Comparison of ENCODE assay signal across 25 cellular contexts in the genomic region with DNA sequence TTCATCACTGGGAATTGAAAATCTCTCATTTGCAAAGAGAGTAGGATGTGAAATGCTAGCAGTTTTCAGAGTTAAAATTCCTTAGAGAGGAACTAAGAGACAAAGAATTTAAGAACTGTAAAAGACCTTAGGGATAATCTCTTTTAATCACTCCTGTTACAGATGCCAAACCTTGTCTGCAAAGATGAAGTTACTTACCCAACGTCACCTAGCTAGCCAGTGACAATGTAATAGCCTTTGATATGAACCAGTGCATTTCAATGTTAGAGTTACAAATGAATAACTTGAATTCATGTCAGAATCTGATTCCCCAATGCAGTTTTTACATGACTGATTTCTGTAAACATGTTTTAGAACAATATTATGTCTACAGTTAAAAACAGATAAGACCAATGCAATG.
"Had no signal": no experiment of that assay in that cellular context is flagged by ENCODE, and none has a peak within 500 bp of the region (broad histone marks: within the 10 kb centered on the region; RNA-seq: fewer than 3 reads in every experiment).

No MANE protein-coding gene starts in this region.

- H3K36me3 ChIP-seq: brain microvascular endothelial cell, WERI-Rb-1 had no signal

- DNase-seq: activated B cell treated with CpG ODN at 0.5 μM for 24 hours; activated CD4-positive, alpha-beta T cell treated with anti-CD3 and anti-CD28 coated beads for 48 hours; activated CD4-positive, alpha-beta T cell treated with anti-CD3 and anti-CD28 coated beads, Interleukin-2, amount 50 U/mL, for 1 hour; activated CD4-positive, alpha-beta T cell treated with anti-CD3 and anti-CD28 coated beads, Interleukin-2, amount 50 U/mL, for 48 hours; activated CD8-positive, alpha-beta memory T cell treated with anti-CD3 and anti-CD28 coated beads for 24 hours; activated CD8-positive, alpha-beta T cell treated with anti-CD3 and anti-CD28 coated beads for 36 hours; activated effector memory CD4-positive, alpha-beta T cell treated with Interleukin-2 at 50 U/mL for 16 hours; activated gamma-delta T cell treated with Interleukin-2 at 50 U/mL for 16 hours; activated naive CD4-positive, alpha-beta T cell treated with anti-CD3 and anti-CD28 coated beads, Interleukin-2, amount 50 U/mL, for 16 hours; activated naive CD4-positive, alpha-beta T cell treated with Interleukin-2 at 50 U/mL for 16 hours; activated T-cell treated with anti-CD3 and anti-CD28 coated beads, Interleukin-2, amount 50 U/mL, for 4 hours; amniotic stem cell; anterior cingulate cortex; brain microvascular endothelial cell; dorsolateral prefrontal cortex; effector memory CD4-positive, alpha-beta T cell; foreskin fibroblast; head of caudate nucleus; T-helper 17 cell; T1000; WERI-Rb-1 had no signal

- H3K27ac ChIP-seq: brain microvascular endothelial cell, coronary artery, WERI-Rb-1 had no signal

- ATAC-seq: activated CD4-positive, CD25-positive, alpha-beta regulatory T cell treated with anti-CD3 and anti-CD28 coated beads, Interleukin-2, amount 50 U/mL, for 24 hours; activated CD8-positive, alpha-beta T cell treated with anti-CD3 and anti-CD28 coated beads for 36 hours; activated T-cell treated with anti-CD3 and anti-CD28 coated beads, Interleukin-2, amount 50 U/mL, for 4 hours; activated T-helper 17 cell treated with anti-CD3 and anti-CD28 coated beads, Interleukin-2, amount 50 U/mL, for 72 hours; esophagus mucosa; T-helper 17 cell had no signal

- H3K27me3 ChIP-seq: brain microvascular endothelial cell, dorsolateral prefrontal cortex had no signal

- H3K4me3 ChIP-seq: coronary artery had no signal
